11 cellular contexts compared by ENCODE assay signal in the genomic region with DNA sequence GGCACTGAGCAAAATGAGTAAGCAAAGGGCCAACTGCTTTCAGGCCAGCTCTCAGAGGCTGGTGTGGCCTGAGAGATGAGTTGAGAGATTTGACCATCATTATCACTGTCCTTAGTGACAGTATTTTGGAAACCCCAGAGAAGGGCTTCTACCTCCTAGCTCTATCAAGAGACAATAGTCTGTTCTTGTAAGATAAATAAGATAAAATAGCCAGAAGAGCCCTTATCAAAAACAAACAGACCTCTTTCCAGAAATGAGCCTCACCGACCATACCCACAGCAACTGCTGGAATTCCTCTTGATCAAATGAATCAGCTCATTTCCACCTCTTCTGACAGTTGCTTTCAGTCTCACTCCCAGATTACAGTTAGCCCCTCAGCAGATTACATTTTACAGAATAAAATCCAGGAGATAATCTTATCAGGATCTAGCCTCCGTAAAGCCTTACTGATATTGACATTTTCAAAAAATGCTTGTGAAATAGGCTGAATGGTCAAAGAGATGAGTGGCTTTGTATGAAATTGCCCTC. TPM values are rescaled to one million over a fixed set of nuclear protein-coding genes. Genes with fewer than 3 reads are reported as not detected.
DNase-seq lines count a peak whose midpoint lies in the region; ATAC-seq and TF ChIP-seq lines count a peak whose summit lies in the region.
"Had no signal": no experiment of that assay in that cellular context is flagged by ENCODE, and none has a peak within 500 bp of the region (broad histone marks: within the 10 kb centered on the region; RNA-seq: fewer than 3 reads in every experiment).

No MANE protein-coding gene starts in this region.

- H3K9me3 Mint-ChIP-seq in endothelial cell (ENCODE audit: unreplicated experiment), result no peaks in the 10 kb centered on the region

- peaks cover 10% of the 10 kb centered on the region for H3K4me1 Mint-ChIP-seq in endothelial cell (ENCODE audit: unreplicated experiment)

- no peak for TF ChIP-seq CTCF in endothelial cell (IDR thresholded peaks at IDR 0.05; ENCODE audit: unreplicated experiment)
- no peak for TF ChIP-seq CTCF in dorsolateral prefrontal cortex (IDR thresholded peaks at IDR 0.05 in 54 of 56, conservative IDR thresholded peaks at IDR 0.05 in 2 of 56; ENCODE audit: low read depth in 1 of 56, partially characterized antibody in 56 of 56)

- H3K36me3 Mint-ChIP-seq in endothelial cell (ENCODE audit: low read depth, unreplicated experiment), result no peaks in the 10 kb centered on the region

- ATAC-seq in GM18498 (IDR thresholded peaks at IDR 0.05; ENCODE audit: unreplicated experiment) (peak; percentile 47), GM21381 (IDR thresholded peaks at IDR 0.05; ENCODE audit: unreplicated experiment) (peak; percentile 43), HG03460 (IDR thresholded peaks at IDR 0.05; ENCODE audit: unreplicated experiment) (peak; percentile 57)

- H3K4me3 ChIP-seq in dorsolateral prefrontal cortex, result no peak overlapping the region
- H3K4me3 ChIP-seq: transverse colon had no signal

- H3K27ac ChIP-seq in dorsolateral prefrontal cortex, result no peak overlapping the region
- H3K27ac ChIP-seq: transverse colon had no signal

- DNase-seq in erythroblast (lab: John Stamatoyannopoulos, UW), result peak; percentile 72 to 92
- DNase-seq in hepatic stellate cell (ENCODE audit: low spot score), result no peak
- no peak for DNase-seq in DMS153 treated with DMSO at 0.1 percent for 48 hours (lab: John Stamatoyannopoulos, UW; ENCODE audit: unreplicated experiment)
- DNase-seq in endothelial cell (ENCODE audit: low spot score), result no peak
- DNase-seq in dorsolateral prefrontal cortex, result no peak
- DNase-seq: transverse colon had no signal

- TF ChIP-seq POLR2A in erythroblast (IDR thresholded peaks at IDR 0.05; ENCODE audit: low read length), result peak; percentile 22

- peaks cover 2% of the 10 kb centered on the region for H3K27me3 Mint-ChIP-seq in endothelial cell (ENCODE audit: unreplicated experiment)

- H3K27me3 ChIP-seq in dorsolateral prefrontal cortex, result peaks cover 0 to 10% (median 0%) of the 10 kb centered on the region in 45 donors
- H3K27me3 ChIP-seq: transverse colon had no signal

- no peak overlapping the region for H3K4me3 Mint-ChIP-seq in endothelial cell (ENCODE audit: unreplicated experiment)

- intact Hi-C loops in dorsolateral prefrontal cortex (cut with DNase I), result no loop called here

- H3K27ac Mint-ChIP-seq in endothelial cell (ENCODE audit: unreplicated experiment), result no peak overlapping the region

RNA-seq across cellular contexts. Expression of gene HDC, which starts 4.5 kb away (rescaled TPM):
- total RNA-seq in endothelial cell (ENCODE audit: unreplicated experiment) (not detected), dorsolateral prefrontal cortex (1 to 10 TPM in 3 of 120 experiments, under 1 TPM in 39, not detected in 78; 0.16 to 1.7 (median 0.39) TPM)
- total RNA-seq: fibroblast of villous mesenchyme, HT1080 had no signal

Comparison
In these comparisons a context has a peak if more than half of its experiments do, and no peak if none do; other contexts are left out.
1. DNase-seq: peak in erythroblast (2 of 2); none in hepatic stellate cell (single experiment), DMS153 treated with DMSO at 0.1 percent for 48 hours (single experiment), endothelial cell (single experiment) and dorsolateral prefrontal cortex (0 of 10).
2. Peak in every context shown above with its lines, with median percentiles within 50 percentile points of each other: ATAC-seq.